ENCODE assay signal across 1 cellular context in genomic region chr15:40070166-40070557, GRCh38.
TF ChIP-seq lines count a peak whose summit lies in the region.

No MANE protein-coding gene starts in this region.

TF ChIP-seq in IMR-90, 13 proteins besides CTCF, POLR2A, EP300 and RAD21 (continued from another document):
- TF ChIP-seq NFE2L2 (IDR thresholded peaks at IDR 0.05; ENCODE audit: low read depth, low read length) (no peak), RCOR1 (IDR thresholded peaks at IDR 0.05; ENCODE audit: insufficient replicate concordance, low read length) (no peak), FOS (IDR thresholded peaks at IDR 0.05; ENCODE audit: low read depth, low read length) (no peak), USF2 (IDR thresholded peaks at IDR 0.05; ENCODE audit: low read depth, low read length) (no peak)
